8 cellular contexts compared by ENCODE assay signal in the genomic region with DNA sequence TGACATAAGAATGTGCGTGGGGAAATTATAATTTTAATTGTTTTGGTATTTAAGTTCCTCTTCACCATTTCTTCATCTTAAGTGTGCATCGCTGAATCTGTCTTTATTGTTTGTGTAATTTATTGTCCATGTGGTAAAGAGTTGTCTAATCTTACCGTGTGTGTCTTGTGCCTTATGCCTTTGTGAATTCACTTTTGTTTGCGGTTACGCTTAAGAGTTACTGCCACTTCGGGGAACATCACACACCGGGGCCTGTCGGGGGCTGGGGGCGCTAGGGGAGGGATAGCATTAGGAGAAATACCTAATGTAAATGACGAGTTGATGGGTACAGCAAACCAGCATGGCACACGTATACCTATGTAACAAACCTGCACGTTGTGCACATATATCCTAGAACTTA. TPM values are rescaled to one million over a fixed set of nuclear protein-coding genes. Genes with fewer than 3 reads are reported as not detected.
DNase-seq lines count a peak whose midpoint lies in the region; ATAC-seq and TF ChIP-seq lines count a peak whose summit lies in the region.

No MANE protein-coding gene starts in this region.

- TF ChIP-seq EP300 in esophagus muscularis mucosa (IDR thresholded peaks at IDR 0.05): no peak

- ATAC-seq in HG03432 (IDR thresholded peaks at IDR 0.05; ENCODE audit: unreplicated experiment): no peak

- no peak for TF ChIP-seq POLR2A in esophagus muscularis mucosa (IDR thresholded peaks at IDR 0.05; ENCODE audit: low read depth)

- H3K27ac ChIP-seq in RWPE1 (peak overlapping the region; percentile 75), esophagus muscularis mucosa (replicated peaks in 1 of 4) (peak overlapping the region; percentile 88 to 92 (median 89)), rectal smooth muscle tissue (ENCODE audit: low read depth, low read length) (no peak overlapping the region)

- intact Hi-C loops in esophagus muscularis mucosa (cut with DNase I): loop anchor here (5.0 kb wide), 1 partner anchor 55 kb away; the partner anchor contains the start of genes GORASP1 and TTC21A

- no peaks in the 10 kb centered on the region for H3K27me3 ChIP-seq in esophagus muscularis mucosa
- H3K27me3 ChIP-seq in rectal smooth muscle tissue (ENCODE audit: control insufficient read depth, insufficient read depth, low read length): no peaks in the 10 kb centered on the region

- peaks cover 15 to 41% (median 29%) of the 10 kb centered on the region in 4 donors for H3K4me1 ChIP-seq in esophagus muscularis mucosa
- H3K4me1 ChIP-seq in rectal smooth muscle tissue (ENCODE audit: control insufficient read depth, insufficient read depth, low read length): peaks cover 2% of the 10 kb centered on the region

- WGBS in esophagus muscularis mucosa: 2% methylated on average over 12 of the region's 12 CpGs

- TF ChIP-seq CTCF in GM12864 (IDR thresholded peaks at IDR 0.05; ENCODE audit: low read depth, low read length, missing control alignments) (no peak), RWPE1 (conservative IDR thresholded peaks at IDR 0.05; ENCODE audit: low read depth) (no peak), esophagus muscularis mucosa (IDR thresholded peaks at IDR 0.05) (no peak), GM20000 (IDR thresholded peaks at IDR 0.05; ENCODE audit: extremely low read depth, missing control alignments) (no peak)

- H3K36me3 ChIP-seq in esophagus muscularis mucosa (no peaks in the 10 kb centered on the region), rectal smooth muscle tissue (ENCODE audit: control insufficient read depth, insufficient read depth, low read length) (no peaks in the 10 kb centered on the region)

- H3K4me3 ChIP-seq in GM12864 (ENCODE audit: low read depth, low read length): peak overlapping the region; percentile 87
- peak overlapping the region; percentile 93 to 98 (median 96) for H3K4me3 ChIP-seq in esophagus muscularis mucosa
- peak overlapping the region; percentile 94 for H3K4me3 ChIP-seq in rectal smooth muscle tissue (ENCODE audit: low read length)

- CTCF ChIA-PET in RWPE1 (lab: Yijun Ruan, JAX): no interaction called here

- H3K9me3 ChIP-seq in esophagus muscularis mucosa: no peaks in the 10 kb centered on the region

- POLR2A ChIA-PET in RWPE1 (lab: Yijun Ruan, JAX; ENCODE audit: low non-redundant PET): no interaction called here

- DNase-seq in GM12864 (ENCODE audit: low read depth) (no peak), RWPE1 (ENCODE audit: low spot score) (no peak), esophagus muscularis mucosa (ENCODE audit: extremely low spot score) (no peak), NCI-H1048 (lab: John Stamatoyannopoulos, UW) (no peak), GM20000 (ENCODE audit: low spot score) (no peak), C1 segment of cervical spinal cord (lab: John Stamatoyannopoulos, UW) (no peak)

- H3K9ac ChIP-seq in rectal smooth muscle tissue (ENCODE audit: low read length): no peak overlapping the region

RNA-seq across cellular contexts. Expression of gene WDR48, which starts 0.8 kb away (rescaled TPM):
- total RNA-seq in esophagus muscularis mucosa: 10 to 100 TPM; 25.9 to 40.0 (median 29.8) TPM

RNA-seq across cellular contexts. Expression of gene SCN11A, which starts 0.9 kb away (rescaled TPM):
- under 1 TPM; 0.34 to 0.99 (median 0.56) TPM for total RNA-seq in esophagus muscularis mucosa

RNA-seq across cellular contexts. Expression of gene GORASP1, which starts 54.8 kb away (rescaled TPM):
- total RNA-seq in esophagus muscularis mucosa: 10 to 100 TPM; 53.7 to 88.7 (median 67.8) TPM

RNA-seq across cellular contexts. Expression of gene TTC21A, which starts 54.9 kb away (rescaled TPM):
- total RNA-seq in esophagus muscularis mucosa: 1 to 10 TPM; 1.7 to 8.6 (median 3.9) TPM
